ENCODE assay signal across 21 cellular contexts in the genomic region with DNA sequence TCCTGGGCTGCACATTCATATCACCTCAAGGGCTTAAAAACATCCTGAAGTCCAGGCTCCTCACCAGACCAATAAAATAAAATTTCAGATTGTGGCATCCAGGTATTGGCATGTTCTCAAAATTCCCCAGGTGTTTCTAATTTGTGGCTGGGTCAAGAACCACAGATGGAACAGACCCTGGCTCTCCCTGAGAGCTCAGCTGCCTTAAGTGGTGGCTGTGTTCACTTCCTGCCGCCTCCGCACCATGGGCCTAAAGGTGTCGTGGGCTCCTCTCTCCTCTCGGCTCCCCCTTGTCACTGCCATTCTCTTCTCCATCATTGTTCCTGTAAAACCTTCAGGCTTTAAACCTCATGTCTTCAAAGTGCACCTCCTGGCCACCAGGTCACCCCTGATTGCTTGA. TPM values are rescaled to one million over a fixed set of nuclear protein-coding genes. Genes with fewer than 3 reads are reported as not detected.
DNase-seq lines count a peak whose midpoint lies in the region; ATAC-seq, FAIRE-seq and TF ChIP-seq lines count a peak whose summit lies in the region.
"Had no signal": no experiment of that assay in that cellular context is flagged by ENCODE, and none has a peak within 500 bp of the region (broad histone marks: within the 10 kb centered on the region; RNA-seq: fewer than 3 reads in every experiment).

No MANE protein-coding gene starts in this region.

- 75 to 90% methylated on average over 4 of the region's 4 CpGs for WGBS in sigmoid colon, 2 donors

- H4K20me1 ChIP-seq in DND-41 (ENCODE audit: insufficient read depth, low read length): no peaks in the 10 kb centered on the region

- no peak overlapping the region for H3K4me2 ChIP-seq in DND-41 (ENCODE audit: insufficient read depth, low read length)
- H3K4me2 ChIP-seq: GM23338 had no signal

- ATAC-seq in CD8-positive, alpha-beta T cell: no peak
- peak; percentile 42; the same call in 1 of the 3 replicates for ATAC-seq in DND-41 (ENCODE audit: insufficient read depth, low read depth)
- peak; percentile 60 for ATAC-seq in activated CD8-positive, alpha-beta T cell treated with anti-CD3 and anti-CD28 coated beads for 36 hours
- ATAC-seq: GM23338, HCT116 had no signal

- POLR2A ChIA-PET in CD8-positive, alpha-beta T cell (lab: Charles Lee): interaction anchor here (0.6 kb wide), 1 partner anchor 1468 kb away, joined by 3 read pairs; no protein-coding TSS in a partner anchor
- POLR2A ChIA-PET in activated CD8-positive, alpha-beta T cell treated with anti-CD3 and anti-CD28 coated beads for 36 hours (lab: Charles Lee): no interaction called here

- no peak overlapping the region for H3K27ac ChIP-seq in CD8-positive, alpha-beta T cell (ENCODE audit: low read depth, low read length)
- H3K27ac ChIP-seq in DND-41 (ENCODE audit: low read length) (no peak overlapping the region), sigmoid colon (no peak overlapping the region)
- H3K27ac ChIP-seq: Peyer's patch had no signal

- no peaks in the 10 kb centered on the region for H3K9me3 ChIP-seq in CD8-positive, alpha-beta T cell (ENCODE audit: low read length)
- H3K9me3 ChIP-seq in DND-41 (ENCODE audit: insufficient read depth, low read length, severe bottlenecking) (no peaks in the 10 kb centered on the region), sigmoid colon (no peaks in the 10 kb centered on the region)
- H3K9me3 ChIP-seq: Peyer's patch had no signal

- H3K27ac Mint-ChIP-seq in CD8-positive, alpha-beta T cell: peak overlapping the region; percentile 52
- H3K27ac Mint-ChIP-seq in activated CD8-positive, alpha-beta T cell treated with anti-CD3 and anti-CD28 coated beads for 36 hours: no peak overlapping the region
- H3K27ac Mint-ChIP-seq: GM23338 had no signal

- no peak for TF ChIP-seq EP300 in sigmoid colon (IDR thresholded peaks at IDR 0.05)

- H3K4me1 Mint-ChIP-seq in CD8-positive, alpha-beta T cell (ENCODE audit: low read depth): peaks cover 7% of the 10 kb centered on the region
- H3K4me1 Mint-ChIP-seq in activated CD8-positive, alpha-beta T cell treated with anti-CD3 and anti-CD28 coated beads for 36 hours (ENCODE audit: low read depth): peaks cover 8% of the 10 kb centered on the region

- no peak for DNase-seq in CD8-positive, alpha-beta T cell
- no peak for DNase-seq in DND-41
- DNase-seq in activated CD8-positive, alpha-beta T cell treated with anti-CD3 and anti-CD28 coated beads for 36 hours: peak; percentile 47
- DNase-seq in sigmoid colon: peak; percentile 7
- no peak for DNase-seq in GM12891 (ENCODE audit: insufficient read length, low spot score)
- DNase-seq in GM10266 (ENCODE audit: extremely low spot score): no peak
- DNase-seq in KG1 (lab: John Stamatoyannopoulos, UW): no peak
- DNase-seq: ACHN, C1 segment of cervical spinal cord, GDM1, IMR-90, Kasumi-1, NCI-H1105, NCI-H2081 treated with DMSO at 0.1 percent for 48 hours, Peyer's patch, Right ventricle myocardium superior had no signal

- no peak overlapping the region for H3K9ac ChIP-seq in DND-41 (ENCODE audit: low read depth, low read length)

- CTCF ChIA-PET in CD8-positive, alpha-beta T cell (lab: Charles Lee): interaction anchor here (4.3 kb wide), 1 partner anchor 14 kb away, joined by 20 read pairs; no protein-coding TSS in a partner anchor
- CTCF ChIA-PET in activated CD8-positive, alpha-beta T cell treated with anti-CD3 and anti-CD28 coated beads for 36 hours (lab: Charles Lee): no interaction called here

- intact Hi-C loops in CD8-positive, alpha-beta T cell (cut with DNase I, micrococcal nuclease): no loop called here
- intact Hi-C loops in activated CD8-positive, alpha-beta T cell treated with anti-CD3 and anti-CD28 coated beads for 36 hours (cut with micrococcal nuclease): no loop called here
- intact Hi-C loops in sigmoid colon (cut with DNase I): no loop called here

- no peak overlapping the region for H3K4me3 Mint-ChIP-seq in CD8-positive, alpha-beta T cell
- no peak overlapping the region for H3K4me3 Mint-ChIP-seq in activated CD8-positive, alpha-beta T cell treated with anti-CD3 and anti-CD28 coated beads for 36 hours
- H3K4me3 Mint-ChIP-seq: GM23338 had no signal

- H3K4me3 ChIP-seq in CD8-positive, alpha-beta T cell (ENCODE audit: low read depth, low read length): no peak overlapping the region
- H3K4me3 ChIP-seq in DND-41 (ENCODE audit: low read depth in 1 of 2, low read length in 2 of 2) (no peak overlapping the region), sigmoid colon (no peak overlapping the region)
- H3K4me3 ChIP-seq: GM23338, Peyer's patch had no signal

- H3K36me3 Mint-ChIP-seq in CD8-positive, alpha-beta T cell: no peaks in the 10 kb centered on the region
- no peaks in the 10 kb centered on the region for H3K36me3 Mint-ChIP-seq in activated CD8-positive, alpha-beta T cell treated with anti-CD3 and anti-CD28 coated beads for 36 hours (ENCODE audit: low read depth)

- no peaks in the 10 kb centered on the region for H3K27me3 ChIP-seq in CD8-positive, alpha-beta T cell (ENCODE audit: insufficient read depth, low read length)
- H3K27me3 ChIP-seq in DND-41 (ENCODE audit: insufficient read depth, low read length, poor library complexity): no peaks in the 10 kb centered on the region
- H3K27me3 ChIP-seq in sigmoid colon: no peaks in the 10 kb centered on the region
- H3K27me3 ChIP-seq: Peyer's patch had no signal

- no peak for FAIRE-seq in GM12891 (lab: Jason Lieb, UNC)
- FAIRE-seq: D721Med, HTR-8/SVneo had no signal

- no peaks in the 10 kb centered on the region for H3K27me3 Mint-ChIP-seq in CD8-positive, alpha-beta T cell (ENCODE audit: low read depth)
- H3K27me3 Mint-ChIP-seq in activated CD8-positive, alpha-beta T cell treated with anti-CD3 and anti-CD28 coated beads for 36 hours: peaks cover 2% of the 10 kb centered on the region

- TF ChIP-seq CTCF in CD8-positive, alpha-beta T cell (IDR thresholded peaks at IDR 0.05): no peak
- TF ChIP-seq CTCF in DND-41 (IDR thresholded peaks at IDR 0.05; ENCODE audit: borderline replicate concordance, extremely low read depth, low read length, poor library complexity, severe bottlenecking): no peak
- no peak for TF ChIP-seq CTCF in activated CD8-positive, alpha-beta T cell treated with anti-CD3 and anti-CD28 coated beads for 36 hours (IDR thresholded peaks at IDR 0.05)
- no peak for TF ChIP-seq CTCF in sigmoid colon (IDR thresholded peaks at IDR 0.05)
- TF ChIP-seq CTCF in GM10266 (IDR thresholded peaks at IDR 0.05; ENCODE audit: control insufficient read depth, insufficient read depth, low read depth, missing control alignments): no peak

- no peaks in the 10 kb centered on the region for H3K36me3 ChIP-seq in CD8-positive, alpha-beta T cell (ENCODE audit: insufficient read depth, low read length)
- no peaks in the 10 kb centered on the region for H3K36me3 ChIP-seq in DND-41 (ENCODE audit: insufficient read depth, low read length)
- H3K36me3 ChIP-seq in sigmoid colon: no peaks in the 10 kb centered on the region
- H3K36me3 ChIP-seq: Peyer's patch had no signal

- TF ChIP-seq POLR2A in sigmoid colon (IDR thresholded peaks at IDR 0.05) (no peak), GM12891 (IDR thresholded peaks at IDR 0.05; ENCODE audit: low read depth, low read length) (no peak)

- H3K9me3 Mint-ChIP-seq in CD8-positive, alpha-beta T cell: no peaks in the 10 kb centered on the region
- no peaks in the 10 kb centered on the region for H3K9me3 Mint-ChIP-seq in activated CD8-positive, alpha-beta T cell treated with anti-CD3 and anti-CD28 coated beads for 36 hours
- H3K9me3 Mint-ChIP-seq: GM23338 had no signal

- H3K79me2 ChIP-seq in DND-41 (ENCODE audit: insufficient read depth, low read length): no peaks in the 10 kb centered on the region

- H2AFZ ChIP-seq in DND-41 (ENCODE audit: low read depth, low read length): no peak overlapping the region
- H2AFZ ChIP-seq: GM23338 had no signal

- no peaks in the 10 kb centered on the region for H3K4me1 ChIP-seq in CD8-positive, alpha-beta T cell (ENCODE audit: insufficient read depth, low read length)
- H3K4me1 ChIP-seq in DND-41 (ENCODE audit: insufficient read depth, low read length) (no peaks in the 10 kb centered on the region), sigmoid colon (no peaks in the 10 kb centered on the region)

TF ChIP-seq in GM12891, 5 proteins besides CTCF, POLR2A, EP300 and RAD21:
- TF ChIP-seq PAX5 (IDR thresholded peaks at IDR 0.05; ENCODE audit: insufficient read depth, low read length, severe bottlenecking) (no peak), SPI1 (IDR thresholded peaks at IDR 0.05; ENCODE audit: low read depth, low read length) (no peak), POU2F2 (IDR thresholded peaks at IDR 0.05; ENCODE audit: low read depth, low read length) (no peak), POLR2AphosphoS5 (IDR thresholded peaks at IDR 0.05; ENCODE audit: low read depth, low read length) (no peak), TAF1 (IDR thresholded peaks at IDR 0.05; ENCODE audit: low read depth, low read length) (no peak)

RNA-seq across cellular contexts. Expression of gene CCNJL, which starts 17.8 kb away (rescaled TPM):
- total RNA-seq in CD8-positive, alpha-beta T cell: not detected
- not detected for total RNA-seq in activated CD8-positive, alpha-beta T cell treated with anti-CD3 and anti-CD28 coated beads for 36 hours
- total RNA-seq in sigmoid colon: 1 to 10 TPM in 2 of 4 donors, under 1 TPM in 2; 0.16 to 5.3 (median 1.4) TPM
- polyA plus RNA-seq in sigmoid colon: 10 to 100 TPM in 2 of 3 donors, 1 to 10 TPM in 1; 4.7 to 18.7 (median 10.8) TPM
- polyA plus RNA-seq in GM12891 (2012; ENCODE audit: low read depth, missing spikeins): 0.28 TPM

RNA-seq across cellular contexts. Expression of gene C1QTNF2, which starts 40.2 kb away (rescaled TPM):
- not detected for total RNA-seq in CD8-positive, alpha-beta T cell
- not detected for total RNA-seq in activated CD8-positive, alpha-beta T cell treated with anti-CD3 and anti-CD28 coated beads for 36 hours
- total RNA-seq in sigmoid colon: 1 to 10 TPM in 3 of 4 donors, under 1 TPM in 1; 0.95 to 2.5 (median 1.5) TPM
- under 1 TPM in 1 of 3 donors, not detected in 2; 0.85 TPM for polyA plus RNA-seq in sigmoid colon
- not detected for polyA plus RNA-seq in GM12891 (2012; ENCODE audit: low read depth, missing spikeins)
- total RNA-seq: NCI-H460 had no signal

Comparison
In these comparisons a context has a peak if more than half of its experiments do, and no peak if none do; other contexts are left out.
1. DNase-seq: peak in activated CD8-positive, alpha-beta T cell treated with anti-CD3 and anti-CD28 coated beads for 36 hours (single experiment) and sigmoid colon (single experiment); none in CD8-positive, alpha-beta T cell (0 of 7), DND-41 (single experiment), GM12891 (single experiment), GM10266 (single experiment) and KG1 (single experiment).